Comparison of ENCODE assay signal across 22 cellular contexts in genomic region chr12:5626146-5626545, GRCh38.
"Had no signal": no experiment of that assay in that cellular context is flagged by ENCODE, and none has a peak within 500 bp of the region (broad histone marks: within the 10 kb centered on the region; RNA-seq: fewer than 3 reads in every experiment).

No MANE protein-coding gene starts in this region.

- H3K4me1 Mint-ChIP-seq: immature natural killer cell, mesothelial cell of epicardium, naive B cell had no signal

- H3K4me3 Mint-ChIP-seq: dendritic cell treated with granulocyte-macrophage colony-stimulating factor and Interleukin-4, amounts not matched to agents 40 ng/mL and 50 ng/mL, for 4 days; effector memory CD8-positive, alpha-beta T cell; endodermal cell; immature natural killer cell; mesothelial cell of epicardium had no signal

- H3K9me3 Mint-ChIP-seq: dendritic cell treated with granulocyte-macrophage colony-stimulating factor and Interleukin-4, amounts not matched to agents 40 ng/mL and 50 ng/mL, for 4 days; endodermal cell; mesothelial cell of epicardium had no signal

- H3K27ac Mint-ChIP-seq: dendritic cell treated with granulocyte-macrophage colony-stimulating factor and Interleukin-4, amounts not matched to agents 40 ng/mL and 50 ng/mL, for 4 days; effector memory CD8-positive, alpha-beta T cell; endodermal cell; immature natural killer cell; mesothelial cell of epicardium; naive B cell had no signal

- DNase-seq: colonic mucosa; cortex of kidney; effector CD8-positive, alpha-beta T cell; effector memory CD8-positive, alpha-beta T cell; erythroblast; esophagus squamous epithelium; foreskin fibroblast; foreskin melanocyte; gastrocnemius medialis; heart left ventricle; hypothalamus; immature natural killer cell; left cardiac atrium; left lung; left ventricle myocardium superior; lower lobe of right lung; mesenchymal stem cell; mucosa of descending colon; naive B cell had no signal

- H3K36me3 Mint-ChIP-seq: immature natural killer cell, mesothelial cell of epicardium, naive B cell had no signal
